20 cellular contexts compared by ENCODE assay signal in the genomic region with DNA sequence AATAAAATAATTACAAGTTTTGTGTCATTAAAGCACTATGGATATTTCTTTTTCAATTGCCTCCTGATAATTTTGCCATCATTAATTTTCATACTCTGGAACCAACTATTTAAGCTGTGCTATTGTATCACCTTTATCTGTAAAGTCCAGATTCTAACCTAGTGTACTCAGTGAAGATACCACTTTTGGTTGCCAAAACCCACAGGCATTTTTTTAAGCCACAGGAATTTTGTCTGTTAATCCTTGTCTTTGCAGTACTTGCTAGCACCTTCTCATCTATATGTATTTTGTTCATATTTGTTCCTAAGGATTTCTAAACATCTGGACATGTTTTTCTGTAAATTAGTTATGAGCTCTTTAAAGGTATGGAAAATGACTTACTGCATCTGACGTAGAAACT.
A peak's percentile ranks its signal among the peaks of the same experiment; 100 is the strongest.
DNase-seq lines count a peak whose midpoint lies in the region; TF ChIP-seq lines count a peak whose summit lies in the region.
"Had no signal": no experiment of that assay in that cellular context is flagged by ENCODE, and none has a peak within 500 bp of the region (broad histone marks: within the 10 kb centered on the region; RNA-seq: fewer than 3 reads in every experiment).

No MANE protein-coding gene starts in this region.

- peak; percentile 5 for DNase-seq in ACHN
- DNase-seq in HS-5 (ENCODE audit: low read depth): peak; percentile 47
- peak; percentile 87 for DNase-seq in amniotic epithelial cell (ENCODE audit: low read depth)
- peak; percentile 12 to 40 for DNase-seq in foreskin fibroblast
- no peak for DNase-seq in activated T-helper 2 cell treated with anti-CD3 and anti-CD28 coated beads, Interferon-gamma antibody, Interleukin-2, Interleukin-4, amounts not matched to agents 10 μg/mL and 5 μg/mL and 100 μg/mL, durations not matched to agents 14 hours and 24 hours and 36 hours (ENCODE audit: low spot score)
- no peak for DNase-seq in OCI-M2 (lab: John Stamatoyannopoulos, UW; ENCODE audit: unreplicated experiment)
- DNase-seq in NCI-H2227 (lab: John Stamatoyannopoulos, UW; ENCODE audit: unreplicated experiment): no peak
- no peak for DNase-seq in NCI-H774 (lab: John Stamatoyannopoulos, UW)
- DNase-seq: activated CD4-positive, alpha-beta T cell treated with anti-CD3 and anti-CD28 coated beads, Interleukin-2, amount 50 U/mL, for 1 hour; anterior cingulate cortex; midbrain; NCI-H2029 treated with DMSO at 0.1 percent for 48 hours; NCI-H510A treated with DMSO at 0.1 percent for 48 hours; nephron progenitor cell; psoas muscle; SHP77 treated with DMSO at 0.1 percent for 48 hours; stimulated activated CD4-positive, alpha-beta T cell treated with anti-CD3 and anti-CD28 coated beads, Interleukin-4, amount 100 ng/mL, for 4 hours; uterus had no signal

- peaks cover 2% of the 10 kb centered on the region for H3K27me3 Mint-ChIP-seq in activated T-helper 2 cell treated with anti-CD3 and anti-CD28 coated beads, Interferon-gamma antibody, Interleukin-2, Interleukin-4, amounts not matched to agents 10 μg/mL and 5 μg/mL and 100 μg/mL, durations not matched to agents 14 hours and 24 hours and 36 hours (ENCODE audit: low read depth)

- H3K4me3 ChIP-seq in foreskin fibroblast (ENCODE audit: low read depth in 1 of 2, low read length in 2 of 2): no peak overlapping the region
- H3K4me3 ChIP-seq: coronary artery, psoas muscle, smooth muscle cell, uterus had no signal

- H3K4me3 Mint-ChIP-seq in activated T-helper 2 cell treated with anti-CD3 and anti-CD28 coated beads, Interferon-gamma antibody, Interleukin-2, Interleukin-4, amounts not matched to agents 10 μg/mL and 5 μg/mL and 100 μg/mL, durations not matched to agents 14 hours and 24 hours and 36 hours (ENCODE audit: low read depth): no peak overlapping the region
- H3K4me3 Mint-ChIP-seq: nephron progenitor cell had no signal

- no peaks in the 10 kb centered on the region for H3K36me3 Mint-ChIP-seq in activated T-helper 2 cell treated with anti-CD3 and anti-CD28 coated beads, Interferon-gamma antibody, Interleukin-2, Interleukin-4, amounts not matched to agents 10 μg/mL and 5 μg/mL and 100 μg/mL, durations not matched to agents 14 hours and 24 hours and 36 hours (ENCODE audit: low read depth)

- in situ Hi-C loops in ACHN (cut with HindIII; ENCODE audit: low pct_ligation_motif_present, low pct_unique_long_range_greater_than_20kb, low sequenced_read_pairs): no loop called here

- peaks cover 8% of the 10 kb centered on the region for H3K9me3 Mint-ChIP-seq in activated T-helper 2 cell treated with anti-CD3 and anti-CD28 coated beads, Interferon-gamma antibody, Interleukin-2, Interleukin-4, amounts not matched to agents 10 μg/mL and 5 μg/mL and 100 μg/mL, durations not matched to agents 14 hours and 24 hours and 36 hours

- TF ChIP-seq CTCF in foreskin fibroblast (IDR thresholded peaks at IDR 0.05; ENCODE audit: low read depth, low read length): no peak

- H3K4me1 Mint-ChIP-seq in activated T-helper 2 cell treated with anti-CD3 and anti-CD28 coated beads, Interferon-gamma antibody, Interleukin-2, Interleukin-4, amounts not matched to agents 10 μg/mL and 5 μg/mL and 100 μg/mL, durations not matched to agents 14 hours and 24 hours and 36 hours (ENCODE audit: low read depth): peaks cover 2% of the 10 kb centered on the region
- H3K4me1 Mint-ChIP-seq: nephron progenitor cell had no signal

- no peak overlapping the region for H3K27ac Mint-ChIP-seq in activated T-helper 2 cell treated with anti-CD3 and anti-CD28 coated beads, Interferon-gamma antibody, Interleukin-2, Interleukin-4, amounts not matched to agents 10 μg/mL and 5 μg/mL and 100 μg/mL, durations not matched to agents 14 hours and 24 hours and 36 hours
- H3K27ac Mint-ChIP-seq: nephron progenitor cell had no signal

- intact Hi-C loops in activated T-helper 2 cell treated with anti-CD3 and anti-CD28 coated beads, Interferon-gamma antibody, Interleukin-2, Interleukin-4, amounts not matched to agents 10 μg/mL and 5 μg/mL and 100 μg/mL, durations not matched to agents 14 hours and 24 hours and 36 hours (cut with micrococcal nuclease): no loop called here

Comparison
In these comparisons a context has a peak if more than half of its experiments do, and no peak if none do; other contexts are left out.
1. DNase-seq: peak in ACHN (single experiment), HS-5 (single experiment), amniotic epithelial cell (single experiment) and foreskin fibroblast (2 of 2); none in activated T-helper 2 cell treated with anti-CD3 and anti-CD28 coated beads, Interferon-gamma antibody, Interleukin-2, Interleukin-4, amounts not matched to agents 10 μg/mL and 5 μg/mL and 100 μg/mL, durations not matched to agents 14 hours and 24 hours and 36 hours (single experiment), OCI-M2 (single experiment), NCI-H2227 (single experiment) and NCI-H774 (single experiment).